8 cellular contexts compared by ENCODE assay signal in genomic region chr4:156971168-156971601, GRCh38. TPM values are rescaled to one million over a fixed set of nuclear protein-coding genes. Genes with fewer than 3 reads are reported as not detected.
DNase-seq lines count a peak whose midpoint lies in the region; ATAC-seq and TF ChIP-seq lines count a peak whose summit lies in the region.

No MANE protein-coding gene starts in this region.

- peak overlapping the region; percentile 64 for H2AFZ ChIP-seq in MM.1S (ENCODE audit: low read length)

- H3K9ac ChIP-seq in MM.1S (ENCODE audit: low read length): peak overlapping the region; percentile 54; the same call in 1 of the 2 replicates

- H3K27me3 ChIP-seq in MM.1S (replicated peaks; ENCODE audit: insufficient read depth, low read length): no peaks in the 10 kb centered on the region

- POLR2A ChIA-PET in naive thymus-derived CD8-positive, alpha-beta T cell (lab: Charles Lee): no interaction called here

- H3F3A ChIP-seq in MM.1S (ENCODE audit: insufficient read depth, low read length): peaks cover 19% of the 10 kb centered on the region

- peaks cover 42% of the 10 kb centered on the region for H3K4me1 Mint-ChIP-seq in endothelial cell (ENCODE audit: unreplicated experiment)
- H3K4me1 Mint-ChIP-seq in naive thymus-derived CD8-positive, alpha-beta T cell: peaks cover 3 to 21% (median 15%) of the 10 kb centered on the region in 4 donors

- TF ChIP-seq CTCF in MM.1S (IDR thresholded peaks at IDR 0.05; ENCODE audit: low read length) (no peak), endothelial cell (IDR thresholded peaks at IDR 0.05; ENCODE audit: unreplicated experiment) (no peak)

- H4K20me1 ChIP-seq in MM.1S (ENCODE audit: insufficient read depth, low read length): no peaks in the 10 kb centered on the region

- peaks cover 2% of the 10 kb centered on the region for H3K36me3 Mint-ChIP-seq in endothelial cell (ENCODE audit: low read depth, unreplicated experiment)
- peaks cover 0 to 18% (median 0%) of the 10 kb centered on the region in 3 donors for H3K36me3 Mint-ChIP-seq in naive thymus-derived CD8-positive, alpha-beta T cell

- peaks cover 27% of the 10 kb centered on the region for H3K4me1 ChIP-seq in MM.1S (ENCODE audit: low read length)

- peak overlapping the region; percentile 98 for H3K4me3 Mint-ChIP-seq in endothelial cell (ENCODE audit: unreplicated experiment)
- H3K4me3 Mint-ChIP-seq in naive thymus-derived CD8-positive, alpha-beta T cell: peak overlapping the region in 8 of 10 donors; percentile 46 to 76 (median 70)

- H3K4me2 ChIP-seq in MM.1S (ENCODE audit: low read depth, low read length): peak overlapping the region; percentile 81

- H3K36me3 ChIP-seq in MM.1S (replicated peaks; ENCODE audit: insufficient read depth, low read length): no peaks in the 10 kb centered on the region

- no peaks in the 10 kb centered on the region for H3K79me2 ChIP-seq in MM.1S (ENCODE audit: low read length)

- H3K27ac Mint-ChIP-seq in endothelial cell (ENCODE audit: unreplicated experiment): peak overlapping the region; percentile 80
- no peak overlapping the region for H3K27ac Mint-ChIP-seq in naive thymus-derived CD8-positive, alpha-beta T cell

- no peaks in the 10 kb centered on the region for H3K9me3 ChIP-seq in MM.1S (replicated peaks; ENCODE audit: insufficient read depth, low read length)

- H3K27ac ChIP-seq in MM.1S (ENCODE audit: low read length): peak overlapping the region; percentile 26; the same call in 1 of the 2 replicates

- no peaks in the 10 kb centered on the region for H3K9me3 Mint-ChIP-seq in endothelial cell (ENCODE audit: unreplicated experiment)
- H3K9me3 Mint-ChIP-seq in naive thymus-derived CD8-positive, alpha-beta T cell: peaks cover 10 to 26% (median 16%) of the 10 kb centered on the region in 9 donors

- peaks cover 7% of the 10 kb centered on the region for H3K27me3 Mint-ChIP-seq in endothelial cell (ENCODE audit: unreplicated experiment)
- H3K27me3 Mint-ChIP-seq in naive thymus-derived CD8-positive, alpha-beta T cell: peaks cover 48 to 84% (median 53%) of the 10 kb centered on the region in 5 donors

- H3K9me2 ChIP-seq in MM.1S (replicated peaks; ENCODE audit: insufficient read depth, low read length): no peaks in the 10 kb centered on the region

- peak; percentile 39 for DNase-seq in GM03348 (ENCODE audit: low spot score)
- DNase-seq in MM.1S: no peak
- peak; percentile 18 for DNase-seq in endothelial cell (ENCODE audit: low spot score)
- no peak for DNase-seq in naive thymus-derived CD8-positive, alpha-beta T cell
- DNase-seq in T1000 (lab: John Stamatoyannopoulos, UW): no peak
- no peak for DNase-seq in glomerular visceral epithelial cell (ENCODE audit: extremely low spot score)
- no peak for DNase-seq in germinal center (ENCODE audit: low spot score)
- DNase-seq in effector CD8-positive, alpha-beta T cell (lab: John Stamatoyannopoulos, UW): no peak

- ATAC-seq in naive thymus-derived CD8-positive, alpha-beta T cell: no peak

- H3K4me3 ChIP-seq in MM.1S (ENCODE audit: low read length): peak overlapping the region; percentile 77

RNA-seq across cellular contexts. Expression of gene PDGFC, which starts 0.4 kb away (rescaled TPM):
- 22.0 TPM for total RNA-seq in endothelial cell (ENCODE audit: unreplicated experiment)
- not detected for total RNA-seq in naive thymus-derived CD8-positive, alpha-beta T cell
- not detected for polyA plus RNA-seq in naive thymus-derived CD8-positive, alpha-beta T cell

Comparison
In these comparisons a context has a peak if more than half of its experiments do, and no peak if none do; other contexts are left out.
1. DNase-seq: peak in GM03348 (single experiment) and endothelial cell (single experiment); none in MM.1S (single experiment), naive thymus-derived CD8-positive, alpha-beta T cell (0 of 10), T1000 (single experiment), glomerular visceral epithelial cell (single experiment), germinal center (single experiment) and effector CD8-positive, alpha-beta T cell (single experiment).
2. RNA of gene PDGFC, which starts 0.4 kb away (total RNA-seq): 22.0 TPM in endothelial cell (single experiment); not detected in naive thymus-derived CD8-positive, alpha-beta T cell; every median in the first group is over 10 times any median in the second.